ENCODE assay signal across 23 cellular contexts in genomic region chr3:56780935-56781334, GRCh38. TPM values are rescaled to one million over a fixed set of nuclear protein-coding genes. Genes with fewer than 3 reads are reported as not detected.
DNase-seq lines count a peak whose midpoint lies in the region; ATAC-seq, FAIRE-seq and TF ChIP-seq lines count a peak whose summit lies in the region.
"Had no signal": no experiment of that assay in that cellular context is flagged by ENCODE, and none has a peak within 500 bp of the region (broad histone marks: within the 10 kb centered on the region; RNA-seq: fewer than 3 reads in every experiment).

No MANE protein-coding gene starts in this region.

- H3K9me3 ChIP-seq in pancreas = no peaks in the 10 kb centered on the region
- H3K9me3 ChIP-seq: BLaER1, HAP-1, transverse colon had no signal

- peak overlapping the region; percentile 36 for H3K27ac Mint-ChIP-seq in T-helper 2 cell treated with Interferon-gamma antibody and Interleukin-4, amounts not matched to agents 5 μg/mL and 100 μg/mL, for 36 hours
- H3K27ac Mint-ChIP-seq in activated naive CD8-positive, alpha-beta T cell treated with anti-CD3 and anti-CD28 coated beads, Interleukin-2, amount 50 U/mL, for 24 hours = peak overlapping the region; percentile 49

- no peaks in the 10 kb centered on the region for H3K9me3 Mint-ChIP-seq in T-helper 2 cell treated with Interferon-gamma antibody and Interleukin-4, amounts not matched to agents 5 μg/mL and 100 μg/mL, for 36 hours
- no peaks in the 10 kb centered on the region for H3K9me3 Mint-ChIP-seq in activated naive CD8-positive, alpha-beta T cell treated with anti-CD3 and anti-CD28 coated beads, Interleukin-2, amount 50 U/mL, for 24 hours

- no peak for FAIRE-seq in pancreas (lab: Jason Lieb, UNC)
- FAIRE-seq: GM12891 had no signal

- H3K4me1 Mint-ChIP-seq in T-helper 2 cell treated with Interferon-gamma antibody and Interleukin-4, amounts not matched to agents 5 μg/mL and 100 μg/mL, for 36 hours (ENCODE audit: low read depth) = peaks cover 82% of the 10 kb centered on the region
- H3K4me1 Mint-ChIP-seq in activated naive CD8-positive, alpha-beta T cell treated with anti-CD3 and anti-CD28 coated beads, Interleukin-2, amount 50 U/mL, for 24 hours = peaks cover 96% of the 10 kb centered on the region

- WGBS in pancreas, 2 donors = 90% methylated on average over 2 of the region's 2 CpGs; no CpG with 5 or more reads in 1 of the 2 donors

- H3K27me3 Mint-ChIP-seq in T-helper 2 cell treated with Interferon-gamma antibody and Interleukin-4, amounts not matched to agents 5 μg/mL and 100 μg/mL, for 36 hours (ENCODE audit: low read depth) = no peaks in the 10 kb centered on the region
- no peaks in the 10 kb centered on the region for H3K27me3 Mint-ChIP-seq in activated naive CD8-positive, alpha-beta T cell treated with anti-CD3 and anti-CD28 coated beads, Interleukin-2, amount 50 U/mL, for 24 hours

- intact Hi-C loops in pancreas (cut with DNase I) = no loop called here

- peak overlapping the region; percentile 23 for H3K4me3 Mint-ChIP-seq in T-helper 2 cell treated with Interferon-gamma antibody and Interleukin-4, amounts not matched to agents 5 μg/mL and 100 μg/mL, for 36 hours
- no peak overlapping the region for H3K4me3 Mint-ChIP-seq in activated naive CD8-positive, alpha-beta T cell treated with anti-CD3 and anti-CD28 coated beads, Interleukin-2, amount 50 U/mL, for 24 hours

- in situ Hi-C loops in G401 (cut with HindIII; ENCODE audit: low sequenced_read_pairs) = no loop called here

- ATAC-seq in activated naive CD8-positive, alpha-beta T cell treated with anti-CD3 and anti-CD28 coated beads, Interleukin-2, amount 50 U/mL, for 24 hours = no peak
- no peak for ATAC-seq in pancreas
- ATAC-seq: SK-N-SH treated with all-trans-retinoic acid at 6 μM for 48 hours had no signal

- peaks cover 51 to 82% (median 75%) of the 10 kb centered on the region in 3 donors for H3K4me1 ChIP-seq in pancreas
- H3K4me1 ChIP-seq: HAP-1 had no signal

- no peaks in the 10 kb centered on the region for H3K36me3 ChIP-seq in pancreas
- H3K36me3 ChIP-seq: BLaER1, HAP-1, transverse colon had no signal

- DNase-seq in T-helper 2 cell treated with Interferon-gamma antibody and Interleukin-4, amounts not matched to agents 5 μg/mL and 100 μg/mL, for 36 hours (ENCODE audit: low spot score) = no peak
- no peak for DNase-seq in T-helper 2 cell
- DNase-seq in G401 (ENCODE audit: low spot score) = peak; percentile 87
- no peak for DNase-seq in activated naive CD8-positive, alpha-beta T cell treated with anti-CD3 and anti-CD28 coated beads, Interleukin-2, amount 50 U/mL, for 24 hours
- DNase-seq in pancreas = no peak
- DNase-seq in NCI-H526 (lab: John Stamatoyannopoulos, UW) = no peak
- no peak for DNase-seq in kidney tubule cell (ENCODE audit: low spot score)
- no peak for DNase-seq in AG08395 (ENCODE audit: low spot score)
- DNase-seq: 8988T; activated CD4-positive, alpha-beta T cell treated with anti-CD3 and anti-CD28 coated beads, Interleukin-2, amount 50 U/mL, for 1 hour; central memory CD4-positive, alpha-beta T cell; DMS153; effector CD8-positive, alpha-beta T cell; glutamatergic neuron; Kasumi-1; NCI-H1105; NCI-H2081; NCI-H510A; transverse colon had no signal

- H3K36me3 Mint-ChIP-seq in T-helper 2 cell treated with Interferon-gamma antibody and Interleukin-4, amounts not matched to agents 5 μg/mL and 100 μg/mL, for 36 hours (ENCODE audit: low read depth) = peaks cover 63% of the 10 kb centered on the region
- H3K36me3 Mint-ChIP-seq in activated naive CD8-positive, alpha-beta T cell treated with anti-CD3 and anti-CD28 coated beads, Interleukin-2, amount 50 U/mL, for 24 hours (ENCODE audit: low read depth) = peaks cover 38% of the 10 kb centered on the region

- H3K27me3 ChIP-seq in pancreas = no peaks in the 10 kb centered on the region
- H3K27me3 ChIP-seq: BLaER1, transverse colon had no signal

- H3K4me3 ChIP-seq in pancreas = no peak overlapping the region
- H3K4me3 ChIP-seq: BLaER1, HAP-1, transverse colon had no signal

- no peak for TF ChIP-seq CTCF in pancreas (IDR thresholded peaks at IDR 0.05)

- H3K27ac ChIP-seq in pancreas = peak overlapping the region in 3 of 4 donors; percentile 5 to 87 (median 79)
- H3K27ac ChIP-seq: BLaER1 had no signal

RNA-seq across cellular contexts. Expression of gene ARHGEF3, which starts 20.8 kb away (rescaled TPM):
- 12.7 and 13.8 TPM in 2 replicates for total RNA-seq in G401 (2014; rRNA removed; shearing (Covaris generic))
- total RNA-seq in pancreas = 10 to 100 TPM; 12.6 to 36.5 (median 26.8) TPM
- 10 to 100 TPM; 11.4 to 11.8 TPM for polyA plus RNA-seq in pancreas
